20 cellular contexts compared by ENCODE assay signal in the genomic region with DNA sequence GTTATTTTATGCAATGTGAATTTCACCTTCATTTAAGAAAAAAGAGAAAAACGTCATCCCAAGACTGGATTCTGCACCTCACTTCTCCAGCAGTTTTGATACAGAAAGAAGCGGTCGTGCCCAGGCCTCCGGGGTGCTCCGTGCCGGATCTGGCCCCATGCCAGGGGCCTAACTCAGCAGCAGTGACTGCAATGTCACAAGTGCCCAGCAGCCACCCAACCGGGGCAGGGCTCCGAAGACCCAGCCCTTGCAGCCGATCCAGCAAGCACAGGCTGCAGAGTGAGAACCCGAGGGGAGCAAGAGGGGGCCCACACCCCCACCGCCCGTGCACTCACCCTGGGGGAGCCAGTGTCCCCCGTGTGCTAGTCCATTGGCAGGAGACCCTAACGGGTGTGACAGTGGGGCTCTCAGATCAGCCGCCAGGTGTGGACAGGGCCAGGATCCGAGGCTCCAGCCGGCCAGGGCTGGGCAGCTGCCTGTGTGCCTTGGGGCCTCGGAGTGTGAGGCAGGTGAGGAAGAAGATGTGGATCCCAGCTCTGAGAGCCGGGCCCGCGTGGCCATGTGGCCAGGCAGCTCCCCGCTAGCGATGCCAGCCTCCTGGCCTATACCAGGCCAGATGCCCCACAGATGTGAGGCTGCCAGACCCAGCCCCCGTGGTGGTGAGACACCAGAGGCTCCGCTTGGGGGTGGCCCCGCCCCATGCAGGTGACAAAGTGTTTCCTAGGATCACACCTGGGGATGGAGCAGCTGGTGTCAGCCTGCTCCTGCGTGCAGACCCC.
A peak's percentile ranks its signal among the peaks of the same experiment; 100 is the strongest.
DNase-seq lines count a peak whose midpoint lies in the region; ATAC-seq and TF ChIP-seq lines count a peak whose summit lies in the region.
"Had no signal": no experiment of that assay in that cellular context is flagged by ENCODE, and none has a peak within 500 bp of the region (broad histone marks: within the 10 kb centered on the region; RNA-seq: fewer than 3 reads in every experiment).

No MANE protein-coding gene starts in this region.

- H3K4me2 ChIP-seq in PC-9, result no peak overlapping the region
- H3K4me2 ChIP-seq: BLaER1 treated with 17β-estradiol and CSF1 and Interleukin-3, amounts not matched to agents 10 nM and 100 nM; KMS-11 had no signal

- no peak for ATAC-seq in HG02981 (IDR thresholded peaks at IDR 0.05; ENCODE audit: unreplicated experiment)
- ATAC-seq: CD8-positive, alpha-beta T cell had no signal

- H3K9me3 Mint-ChIP-seq in endothelial cell (ENCODE audit: unreplicated experiment), result no peaks in the 10 kb centered on the region
- H3K9me3 Mint-ChIP-seq: CD8-positive, alpha-beta T cell; HFFc6 had no signal

- TF ChIP-seq RAD21 in Ishikawa (IDR thresholded peaks at IDR 0.05; ENCODE audit: low read depth), result no peak

- H3K4me1 Mint-ChIP-seq in endothelial cell (ENCODE audit: unreplicated experiment), result no peaks in the 10 kb centered on the region

- H3K27ac ChIP-seq in PC-9, result no peak overlapping the region
- H3K27ac ChIP-seq: BLaER1 treated with 17β-estradiol and CSF1 and Interleukin-3, amounts not matched to agents 10 nM and 100 nM; KMS-11; SJCRH30 had no signal

- H2AFZ ChIP-seq in PC-9, result no peak overlapping the region

- peaks cover 2% of the 10 kb centered on the region for H3K27me3 Mint-ChIP-seq in endothelial cell (ENCODE audit: unreplicated experiment)

- peaks cover 5% of the 10 kb centered on the region for H3K36me3 Mint-ChIP-seq in endothelial cell (ENCODE audit: low read depth, unreplicated experiment)
- H3K36me3 Mint-ChIP-seq: CD8-positive, alpha-beta T cell had no signal

- TF ChIP-seq CTCF in endothelial cell (IDR thresholded peaks at IDR 0.05; ENCODE audit: unreplicated experiment) (no peak), PC-9 (conservative IDR thresholded peaks at IDR 0.05) (no peak)

- intact Hi-C loops in PC-9 (cut with micrococcal nuclease; ENCODE audit: unreplicated experiment), result no loop called here

- peaks cover 15% of the 10 kb centered on the region; the same call in 1 of the 2 replicates for H3F3A ChIP-seq in PC-9 (ENCODE audit: insufficient read depth, low read depth)

- no peak overlapping the region for H3K27ac Mint-ChIP-seq in endothelial cell (ENCODE audit: unreplicated experiment)
- H3K27ac Mint-ChIP-seq: CD8-positive, alpha-beta T cell; HFFc6 had no signal

- TF ChIP-seq EP300 in Ishikawa (IDR thresholded peaks at IDR 0.05; ENCODE audit: borderline replicate concordance), result no peak

- DNase-seq in NCI-H510A treated with DMSO at 0.1 percent for 48 hours (lab: John Stamatoyannopoulos, UW) (peak; percentile 3), NCI-H510A (lab: John Stamatoyannopoulos, UW) (no peak), COLO668 (lab: John Stamatoyannopoulos, UW; ENCODE audit: unreplicated experiment) (peak; percentile 85), endothelial cell (ENCODE audit: low spot score) (no peak), PC-9 (no peak), UCSD-AML1 (lab: John Stamatoyannopoulos, UW; ENCODE audit: unreplicated experiment) (no peak)
- DNase-seq: CD8-positive, alpha-beta T cell; H7; HFFc6; MV-4-11; NCI-H1436; NCI-H2081; NCI-H226; OCI-M1; SJCRH30; T-helper 2 cell had no signal

- POLR2A ChIA-PET in PC-9 (lab: Charles Lee; ENCODE audit: unreplicated experiment), result no interaction called here

- no TSS peak for BruUV-seq in PC-9 (replicated peaks; lab: Mats Ljungman, UMichigan)

- H3K36me3 ChIP-seq in PC-9 (ENCODE audit: low read depth), result no peaks in the 10 kb centered on the region
- H3K36me3 ChIP-seq: SJCRH30 had no signal

- no peaks in the 10 kb centered on the region for H3K9me3 ChIP-seq in PC-9 (ENCODE audit: insufficient read depth, low read depth)
- H3K9me3 ChIP-seq: BLaER1 treated with 17β-estradiol and CSF1 and Interleukin-3, amounts not matched to agents 10 nM and 100 nM; SJCRH30 had no signal

- peaks cover 54% of the 10 kb centered on the region for H3K4me1 ChIP-seq in PC-9 (replicated peaks; ENCODE audit: insufficient read depth)

- no peaks in the 10 kb centered on the region for H4K20me1 ChIP-seq in PC-9 (ENCODE audit: insufficient read depth)

- H3K4me3 Mint-ChIP-seq in endothelial cell (ENCODE audit: unreplicated experiment), result peak overlapping the region; percentile 42
- H3K4me3 Mint-ChIP-seq: CD8-positive, alpha-beta T cell; HFFc6 had no signal

- H3K27me3 ChIP-seq in PC-9 (ENCODE audit: insufficient read depth, low read depth), result no peaks in the 10 kb centered on the region
- H3K27me3 ChIP-seq: BLaER1 treated with 17β-estradiol and CSF1 and Interleukin-3, amounts not matched to agents 10 nM and 100 nM had no signal

- no peak overlapping the region for H3K4me3 ChIP-seq in PC-9
- H3K4me3 ChIP-seq: BLaER1 treated with 17β-estradiol and CSF1 and Interleukin-3, amounts not matched to agents 10 nM and 100 nM; SJCRH30 had no signal

- CTCF ChIA-PET in PC-9 (lab: Charles Lee), result no interaction called here

- H3K79me2 ChIP-seq in PC-9 (ENCODE audit: low read depth), result no peaks in the 10 kb centered on the region

- no peaks in the 10 kb centered on the region for H3K9me2 ChIP-seq in PC-9 (ENCODE audit: insufficient read depth)

TF ChIP-seq in Ishikawa, 13 proteins besides CTCF, POLR2A, EP300 and RAD21:
- TF ChIP-seq CEBPB (IDR thresholded peaks at IDR 0.05), result no peak
- TF ChIP-seq NFIC (IDR thresholded peaks at IDR 0.05), result peak; percentile 45; the same call in 1 of the 2 replicates

Comparison
In these comparisons a context has a peak if more than half of its experiments do, and no peak if none do; other contexts are left out.
1. DNase-seq: peak in NCI-H510A treated with DMSO at 0.1 percent for 48 hours (single experiment) and COLO668 (single experiment); none in NCI-H510A (single experiment), endothelial cell (single experiment), PC-9 (0 of 2) and UCSD-AML1 (single experiment).